1 cellular context compared by ENCODE assay signal in the genomic region with DNA sequence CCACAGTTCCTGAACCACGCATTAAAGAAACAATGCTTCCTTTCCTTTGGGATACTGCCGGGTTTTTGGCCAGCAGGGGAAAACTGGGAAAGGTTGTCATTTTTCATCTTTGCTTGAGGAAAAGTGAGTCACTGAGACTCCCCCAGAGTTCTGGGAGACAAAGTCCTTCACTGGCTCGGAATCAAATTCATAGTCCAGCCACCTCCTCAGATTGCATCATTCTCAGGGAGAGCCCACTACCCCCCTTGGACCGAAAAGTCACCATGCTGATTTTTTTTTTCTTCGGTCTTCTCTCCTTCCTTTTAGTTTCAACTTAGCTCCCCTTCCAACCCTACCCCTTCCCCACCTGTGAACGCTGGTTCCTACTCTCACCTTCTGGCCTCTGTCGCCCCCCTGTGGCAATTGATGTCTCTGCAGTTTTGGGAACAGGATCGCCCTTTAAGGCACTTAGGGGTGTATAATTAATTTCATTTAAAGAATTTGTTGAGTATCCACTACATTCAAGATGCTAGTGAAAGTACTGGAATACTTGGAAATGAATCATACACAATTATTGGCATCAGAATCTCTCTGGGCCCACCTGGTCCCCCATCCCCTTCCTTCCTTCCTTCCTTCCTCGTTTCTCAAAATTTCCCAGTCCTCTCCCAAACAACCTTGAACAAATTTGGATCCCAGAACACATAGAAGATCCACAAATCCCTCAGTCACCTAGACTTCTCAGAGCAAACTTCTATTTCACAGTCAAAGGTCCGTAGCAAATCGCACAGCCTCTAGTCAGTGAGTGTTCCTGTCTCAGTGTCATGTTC.
TF ChIP-seq lines count a peak whose summit lies in the region.

No MANE protein-coding gene starts in this region.

TF ChIP-seq in GM23338, 12 proteins besides CTCF, POLR2A, EP300 and RAD21:
- TF ChIP-seq, protein P1, sequence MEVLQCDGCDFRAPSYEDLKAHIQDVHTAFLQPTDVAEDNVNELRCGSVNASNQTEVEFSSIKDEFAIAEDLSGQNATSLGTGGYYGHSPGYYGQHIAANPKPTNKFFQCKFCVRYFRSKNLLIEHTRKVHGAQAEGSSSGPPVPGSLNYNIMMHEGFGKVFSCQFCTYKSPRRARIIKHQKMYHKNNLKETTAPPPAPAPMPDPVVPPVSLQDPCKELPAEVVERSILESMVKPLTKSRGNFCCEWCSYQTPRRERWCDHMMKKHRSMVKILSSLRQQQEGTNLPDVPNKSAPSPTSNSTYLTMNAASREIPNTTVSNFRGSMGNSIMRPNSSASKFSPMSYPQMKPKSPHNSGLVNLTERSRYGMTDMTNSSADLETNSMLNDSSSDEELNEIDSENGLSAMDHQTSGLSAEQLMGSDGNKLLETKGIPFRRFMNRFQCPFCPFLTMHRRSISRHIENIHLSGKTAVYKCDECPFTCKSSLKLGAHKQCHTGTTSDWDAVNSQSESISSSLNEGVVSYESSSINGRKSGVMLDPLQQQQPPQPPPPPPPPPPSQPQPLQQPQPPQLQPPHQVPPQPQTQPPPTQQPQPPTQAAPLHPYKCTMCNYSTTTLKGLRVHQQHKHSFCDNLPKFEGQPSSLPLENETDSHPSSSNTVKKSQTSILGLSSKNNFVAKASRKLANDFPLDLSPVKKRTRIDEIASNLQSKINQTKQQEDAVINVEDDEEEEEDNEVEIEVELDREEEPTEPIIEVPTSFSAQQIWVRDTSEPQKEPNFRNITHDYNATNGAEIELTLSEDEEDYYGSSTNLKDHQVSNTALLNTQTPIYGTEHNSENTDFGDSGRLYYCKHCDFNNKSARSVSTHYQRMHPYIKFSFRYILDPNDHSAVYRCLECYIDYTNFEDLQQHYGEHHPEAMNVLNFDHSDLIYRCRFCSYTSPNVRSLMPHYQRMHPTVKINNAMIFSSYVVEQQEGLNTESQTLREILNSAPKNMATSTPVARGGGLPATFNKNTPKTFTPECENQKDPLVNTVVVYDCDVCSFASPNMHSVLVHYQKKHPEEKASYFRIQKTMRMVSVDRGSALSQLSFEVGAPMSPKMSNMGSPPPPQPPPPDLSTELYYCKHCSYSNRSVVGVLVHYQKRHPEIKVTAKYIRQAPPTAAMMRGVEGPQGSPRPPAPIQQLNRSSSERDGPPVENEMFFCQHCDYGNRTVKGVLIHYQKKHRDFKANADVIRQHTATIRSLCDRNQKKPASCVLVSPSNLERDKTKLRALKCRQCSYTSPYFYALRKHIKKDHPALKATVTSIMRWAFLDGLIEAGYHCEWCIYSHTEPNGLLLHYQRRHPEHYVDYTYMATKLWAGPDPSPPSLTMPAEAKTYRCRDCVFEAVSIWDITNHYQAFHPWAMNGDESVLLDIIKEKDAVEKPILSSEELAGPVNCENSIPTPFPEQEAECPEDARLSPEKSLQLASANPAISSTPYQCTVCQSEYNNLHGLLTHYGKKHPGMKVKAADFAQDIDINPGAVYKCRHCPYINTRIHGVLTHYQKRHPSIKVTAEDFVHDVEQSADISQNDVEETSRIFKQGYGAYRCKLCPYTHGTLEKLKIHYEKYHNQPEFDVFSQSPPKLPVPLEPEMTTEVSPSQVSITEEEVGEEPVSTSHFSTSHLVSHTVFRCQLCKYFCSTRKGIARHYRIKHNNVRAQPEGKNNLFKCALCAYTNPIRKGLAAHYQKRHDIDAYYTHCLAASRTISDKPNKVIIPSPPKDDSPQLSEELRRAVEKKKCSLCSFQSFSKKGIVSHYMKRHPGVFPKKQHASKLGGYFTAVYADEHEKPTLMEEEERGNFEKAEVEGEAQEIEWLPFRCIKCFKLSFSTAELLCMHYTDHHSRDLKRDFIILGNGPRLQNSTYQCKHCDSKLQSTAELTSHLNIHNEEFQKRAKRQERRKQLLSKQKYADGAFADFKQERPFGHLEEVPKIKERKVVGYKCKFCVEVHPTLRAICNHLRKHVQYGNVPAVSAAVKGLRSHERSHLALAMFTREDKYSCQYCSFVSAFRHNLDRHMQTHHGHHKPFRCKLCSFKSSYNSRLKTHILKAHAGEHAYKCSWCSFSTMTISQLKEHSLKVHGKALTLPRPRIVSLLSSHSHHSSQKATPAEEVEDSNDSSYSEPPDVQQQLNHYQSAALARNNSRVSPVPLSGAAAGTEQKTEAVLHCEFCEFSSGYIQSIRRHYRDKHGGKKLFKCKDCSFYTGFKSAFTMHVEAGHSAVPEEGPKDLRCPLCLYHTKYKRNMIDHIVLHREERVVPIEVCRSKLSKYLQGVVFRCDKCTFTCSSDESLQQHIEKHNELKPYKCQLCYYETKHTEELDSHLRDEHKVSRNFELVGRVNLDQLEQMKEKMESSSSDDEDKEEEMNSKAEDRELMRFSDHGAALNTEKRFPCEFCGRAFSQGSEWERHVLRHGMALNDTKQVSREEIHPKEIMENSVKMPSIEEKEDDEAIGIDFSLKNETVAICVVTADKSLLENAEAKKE (CRISPR knock-in tag; IDR thresholded peaks at IDR 0.05): no peak
- no peak for TF ChIP-seq POLR2AphosphoS5 (IDR thresholded peaks at IDR 0.05; ENCODE audit: low read depth)
- TF ChIP-seq EZH2phosphoT487 (IDR thresholded peaks at IDR 0.05; ENCODE audit: unreplicated experiment): no peak
- TF ChIP-seq, protein P2, sequence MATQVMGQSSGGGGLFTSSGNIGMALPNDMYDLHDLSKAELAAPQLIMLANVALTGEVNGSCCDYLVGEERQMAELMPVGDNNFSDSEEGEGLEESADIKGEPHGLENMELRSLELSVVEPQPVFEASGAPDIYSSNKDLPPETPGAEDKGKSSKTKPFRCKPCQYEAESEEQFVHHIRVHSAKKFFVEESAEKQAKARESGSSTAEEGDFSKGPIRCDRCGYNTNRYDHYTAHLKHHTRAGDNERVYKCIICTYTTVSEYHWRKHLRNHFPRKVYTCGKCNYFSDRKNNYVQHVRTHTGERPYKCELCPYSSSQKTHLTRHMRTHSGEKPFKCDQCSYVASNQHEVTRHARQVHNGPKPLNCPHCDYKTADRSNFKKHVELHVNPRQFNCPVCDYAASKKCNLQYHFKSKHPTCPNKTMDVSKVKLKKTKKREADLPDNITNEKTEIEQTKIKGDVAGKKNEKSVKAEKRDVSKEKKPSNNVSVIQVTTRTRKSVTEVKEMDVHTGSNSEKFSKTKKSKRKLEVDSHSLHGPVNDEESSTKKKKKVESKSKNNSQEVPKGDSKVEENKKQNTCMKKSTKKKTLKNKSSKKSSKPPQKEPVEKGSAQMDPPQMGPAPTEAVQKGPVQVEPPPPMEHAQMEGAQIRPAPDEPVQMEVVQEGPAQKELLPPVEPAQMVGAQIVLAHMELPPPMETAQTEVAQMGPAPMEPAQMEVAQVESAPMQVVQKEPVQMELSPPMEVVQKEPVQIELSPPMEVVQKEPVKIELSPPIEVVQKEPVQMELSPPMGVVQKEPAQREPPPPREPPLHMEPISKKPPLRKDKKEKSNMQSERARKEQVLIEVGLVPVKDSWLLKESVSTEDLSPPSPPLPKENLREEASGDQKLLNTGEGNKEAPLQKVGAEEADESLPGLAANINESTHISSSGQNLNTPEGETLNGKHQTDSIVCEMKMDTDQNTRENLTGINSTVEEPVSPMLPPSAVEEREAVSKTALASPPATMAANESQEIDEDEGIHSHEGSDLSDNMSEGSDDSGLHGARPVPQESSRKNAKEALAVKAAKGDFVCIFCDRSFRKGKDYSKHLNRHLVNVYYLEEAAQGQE (IDR thresholded peaks at IDR 0.05; ENCODE audit: unreplicated experiment): no peak
- TF ChIP-seq STAT1 (IDR thresholded peaks at IDR 0.05; ENCODE audit: unreplicated experiment): no peak
- TF ChIP-seq ZNF331 (CRISPR knock-in tag; IDR thresholded peaks at IDR 0.05; ENCODE audit: low read depth): no peak
- TF ChIP-seq, protein P3, sequence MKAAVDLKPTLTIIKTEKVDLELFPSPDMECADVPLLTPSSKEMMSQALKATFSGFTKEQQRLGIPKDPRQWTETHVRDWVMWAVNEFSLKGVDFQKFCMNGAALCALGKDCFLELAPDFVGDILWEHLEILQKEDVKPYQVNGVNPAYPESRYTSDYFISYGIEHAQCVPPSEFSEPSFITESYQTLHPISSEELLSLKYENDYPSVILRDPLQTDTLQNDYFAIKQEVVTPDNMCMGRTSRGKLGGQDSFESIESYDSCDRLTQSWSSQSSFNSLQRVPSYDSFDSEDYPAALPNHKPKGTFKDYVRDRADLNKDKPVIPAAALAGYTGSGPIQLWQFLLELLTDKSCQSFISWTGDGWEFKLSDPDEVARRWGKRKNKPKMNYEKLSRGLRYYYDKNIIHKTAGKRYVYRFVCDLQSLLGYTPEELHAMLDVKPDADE (IDR thresholded peaks at IDR 0.05): no peak
- TF ChIP-seq ZNF114 (CRISPR knock-in tag; IDR thresholded peaks at IDR 0.05): no peak
- TF ChIP-seq NANOG (IDR thresholded peaks at IDR 0.05; ENCODE audit: borderline replicate concordance): no peak
- no peak for TF ChIP-seq JUNB (IDR thresholded peaks at IDR 0.05; ENCODE audit: unreplicated experiment)
- no peak for TF ChIP-seq CREB1 (CRISPR knock-in tag; IDR thresholded peaks at IDR 0.05; ENCODE audit: low read depth)
- no peak for TF ChIP-seq EZH2 (IDR thresholded peaks at IDR 0.05; ENCODE audit: low read depth, unreplicated experiment)
